8 cellular contexts compared by ENCODE assay signal in genomic region chr20:57397004-57397692, GRCh38. TPM values are rescaled to one million over a fixed set of nuclear protein-coding genes. Genes with fewer than 3 reads are reported as not detected.
DNase-seq lines count a peak whose midpoint lies in the region; ATAC-seq and TF ChIP-seq lines count a peak whose summit lies in the region.
"Had no signal": no experiment of that assay in that cellular context is flagged by ENCODE, and none has a peak within 500 bp of the region (broad histone marks: within the 10 kb centered on the region; RNA-seq: fewer than 3 reads in every experiment).

No MANE protein-coding gene starts in this region.

- no peaks in the 10 kb centered on the region for H3K9me3 ChIP-seq in right cardiac atrium (ENCODE audit: control insufficient read depth, low read length)

- TF ChIP-seq CTCF in KMS-11 (conservative IDR thresholded peaks at IDR 0.05; ENCODE audit: low read depth, low read length) = no peak
- no peak for TF ChIP-seq CTCF in glutamatergic neuron (IDR thresholded peaks at IDR 0.05; ENCODE audit: partially characterized antibody, unreplicated experiment)

- H3K27ac ChIP-seq in KMS-11 (peak overlapping the region; percentile 82), right cardiac atrium (ENCODE audit: low read length) (peak overlapping the region; percentile 85)

- no peak overlapping the region for H2AFZ ChIP-seq in KMS-11 (ENCODE audit: low read depth)

- peaks cover 7% of the 10 kb centered on the region for H3K36me3 ChIP-seq in KMS-11 (ENCODE audit: insufficient read depth)

- H4K20me1 ChIP-seq in KMS-11 (ENCODE audit: insufficient read depth) = peaks cover 32% of the 10 kb centered on the region

- H3K4me3 Mint-ChIP-seq in stimulated activated naive B cell treated with anti-CD40 and anti-IgM and Interleukin-4, amounts not matched to agents 10 μg/mL and 1 μg/mL and 100 μg/mL, for 72 hours = peak overlapping the region; percentile 82 to 83
- H3K4me3 Mint-ChIP-seq in glutamatergic neuron (ENCODE audit: unreplicated experiment) = no peak overlapping the region

- 71% methylated on average over 15 of the region's 15 CpGs for WGBS in right cardiac atrium

- H3K27ac Mint-ChIP-seq in stimulated activated naive B cell treated with anti-CD40 and anti-IgM and Interleukin-4, amounts not matched to agents 10 μg/mL and 1 μg/mL and 100 μg/mL, for 72 hours = peak overlapping the region; percentile 94
- H3K27ac Mint-ChIP-seq in glutamatergic neuron (ENCODE audit: unreplicated experiment) = no peak overlapping the region

- H3K9me3 Mint-ChIP-seq in stimulated activated naive B cell treated with anti-CD40 and anti-IgM and Interleukin-4, amounts not matched to agents 10 μg/mL and 1 μg/mL and 100 μg/mL, for 72 hours = no peaks in the 10 kb centered on the region
- peaks cover 4% of the 10 kb centered on the region for H3K9me3 Mint-ChIP-seq in glutamatergic neuron (ENCODE audit: unreplicated experiment)

- H3K27me3 ChIP-seq in KMS-11 (ENCODE audit: insufficient read depth, low read depth) (no peaks in the 10 kb centered on the region), right cardiac atrium (ENCODE audit: control insufficient read depth, insufficient read depth) (no peaks in the 10 kb centered on the region)

- peak overlapping the region; percentile 46; the same call in 1 of the 2 replicates for H3K9ac ChIP-seq in KMS-11

- intact Hi-C loops in right cardiac atrium (cut with DNase I) = loop anchor here in 1 of 4 donors (2.0 kb wide), 1 partner anchor 44 kb away; no protein-coding TSS in a partner anchor

- peaks cover 67 to 79% of the 10 kb centered on the region in 2 donors for H3K36me3 Mint-ChIP-seq in stimulated activated naive B cell treated with anti-CD40 and anti-IgM and Interleukin-4, amounts not matched to agents 10 μg/mL and 1 μg/mL and 100 μg/mL, for 72 hours
- H3K36me3 Mint-ChIP-seq in glutamatergic neuron (ENCODE audit: unreplicated experiment) = no peaks in the 10 kb centered on the region

- H3K79me2 ChIP-seq in KMS-11 (ENCODE audit: insufficient read depth, low read depth) = peaks cover 91% of the 10 kb centered on the region

- H3K4me2 ChIP-seq in KMS-11 = peak overlapping the region; percentile 94

- H3K4me3 ChIP-seq in KMS-11 (IDR thresholded peaks at IDR 0.05; ENCODE audit: insufficient read depth, low read depth, low read length) = no peak overlapping the region
- no peak overlapping the region for H3K4me3 ChIP-seq in right cardiac atrium (ENCODE audit: low read length)

- peak; percentile 21 for DNase-seq in activated CD8-positive, alpha-beta memory T cell treated with anti-CD3 and anti-CD28 coated beads, Interleukin-2, amount 50 U/mL, for 4 hours
- DNase-seq in right cardiac atrium (peak in 2 of 3 donors; percentile 32 to 36), Kasumi-1 (lab: John Stamatoyannopoulos, UW) (no peak), glutamatergic neuron (no peak)
- no peak for DNase-seq in stimulated activated naive B cell treated with anti-CD40 and anti-IgM and Interleukin-4, amounts not matched to agents 10 μg/mL and 1 μg/mL and 100 μg/mL, for 72 hours
- DNase-seq: SHP77 treated with DMSO at 0.1 percent for 48 hours had no signal

- H3K4me1 ChIP-seq in KMS-11 (ENCODE audit: low read depth, poor library complexity, severe bottlenecking) (peaks cover 84% of the 10 kb centered on the region), right cardiac atrium (ENCODE audit: control insufficient read depth, insufficient read depth, low read length) (peaks cover 16% of the 10 kb centered on the region)

- ATAC-seq in right cardiac atrium = no peak
- ATAC-seq in stimulated activated naive B cell treated with anti-CD40 and anti-IgM and Interleukin-4, amounts not matched to agents 10 μg/mL and 1 μg/mL and 100 μg/mL, for 72 hours (replicated peaks) = no peak
- ATAC-seq in GM21717 (IDR thresholded peaks at IDR 0.05; ENCODE audit: unreplicated experiment) = no peak

- H3K27me3 Mint-ChIP-seq in stimulated activated naive B cell treated with anti-CD40 and anti-IgM and Interleukin-4, amounts not matched to agents 10 μg/mL and 1 μg/mL and 100 μg/mL, for 72 hours = no peaks in the 10 kb centered on the region
- peaks cover 7% of the 10 kb centered on the region for H3K27me3 Mint-ChIP-seq in glutamatergic neuron (ENCODE audit: unreplicated experiment)

- H3K4me1 Mint-ChIP-seq in stimulated activated naive B cell treated with anti-CD40 and anti-IgM and Interleukin-4, amounts not matched to agents 10 μg/mL and 1 μg/mL and 100 μg/mL, for 72 hours = peaks cover 77 to 99% of the 10 kb centered on the region in 2 donors
- peaks cover 11% of the 10 kb centered on the region for H3K4me1 Mint-ChIP-seq in glutamatergic neuron (ENCODE audit: low read depth, unreplicated experiment)

RNA-seq across cellular contexts. Expression of gene RBM38, which starts 6.0 kb away (rescaled TPM):
- total RNA-seq in right cardiac atrium (100 to 1,000 TPM in 1 of 4 donors, 10 to 100 TPM in 3; 82.6 to 143 (median 94.4) TPM), glutamatergic neuron (ENCODE audit: unreplicated experiment) (16.6 TPM)
- 182 TPM for polyA plus RNA-seq in right cardiac atrium

RNA-seq across cellular contexts. Expression of gene RAE1, which starts 46.1 kb away (rescaled TPM):
- 10 to 100 TPM; 14.1 to 15.6 (median 14.8) TPM for total RNA-seq in right cardiac atrium
- 9.4 TPM for polyA plus RNA-seq in right cardiac atrium
- 28.3 TPM for total RNA-seq in glutamatergic neuron (ENCODE audit: unreplicated experiment)

Comparison
In these comparisons a context has a peak if more than half of its experiments do, and no peak if none do; other contexts are left out.
1. DNase-seq: peak in activated CD8-positive, alpha-beta memory T cell treated with anti-CD3 and anti-CD28 coated beads, Interleukin-2, amount 50 U/mL, for 4 hours (single experiment) and right cardiac atrium (2 of 3); none in stimulated activated naive B cell treated with anti-CD40 and anti-IgM and Interleukin-4, amounts not matched to agents 10 μg/mL and 1 μg/mL and 100 μg/mL, for 72 hours (single experiment), Kasumi-1 (0 of 2) and glutamatergic neuron (single experiment).